ENCODE assay signal across 22 cellular contexts in genomic region chr20:2745936-2746635, GRCh38. TPM values are rescaled to one million over a fixed set of nuclear protein-coding genes. Genes with fewer than 3 reads are reported as not detected.
DNase-seq lines count a peak whose midpoint lies in the region; ATAC-seq and TF ChIP-seq lines count a peak whose summit lies in the region.
"Had no signal": no experiment of that assay in that cellular context is flagged by ENCODE, and none has a peak within 500 bp of the region (broad histone marks: within the 10 kb centered on the region; RNA-seq: fewer than 3 reads in every experiment).

No MANE protein-coding gene starts in this region.

- no peak overlapping the region for H3K4me3 Mint-ChIP-seq in naive thymus-derived CD4-positive, alpha-beta T cell
- H3K4me3 Mint-ChIP-seq: CD8-positive, alpha-beta T cell had no signal

- CTCF ChIA-PET in naive thymus-derived CD4-positive, alpha-beta T cell (lab: Charles Lee), result interaction anchor here (0.8 to 12.1 kb wide), 4 partner anchors 15 to 58 kb away, joined by 3 to 262 read pairs (median 83); no protein-coding TSS in a partner anchor

- no peak overlapping the region for H3K4me3 ChIP-seq in naive thymus-derived CD4-positive, alpha-beta T cell (ENCODE audit: low read length)
- no peak overlapping the region for H3K4me3 ChIP-seq in vagina
- H3K4me3 ChIP-seq: BLaER1, GM12878 had no signal

- peaks cover 0 to 39% (median 0%) of the 10 kb centered on the region in 5 donors for H3K27me3 Mint-ChIP-seq in naive thymus-derived CD4-positive, alpha-beta T cell

- no peak for TF ChIP-seq POLR2A in vagina (IDR thresholded peaks at IDR 0.05)

- no peak overlapping the region for H3K27ac ChIP-seq in naive thymus-derived CD4-positive, alpha-beta T cell (ENCODE audit: low read depth, low read length)
- H3K27ac ChIP-seq in vagina, result no peak overlapping the region
- H3K27ac ChIP-seq in substantia nigra (ENCODE audit: low read depth, low read length, poor library complexity, severe bottlenecking), result no peak overlapping the region
- H3K27ac ChIP-seq: BLaER1 had no signal

- H3K4me1 ChIP-seq in naive thymus-derived CD4-positive, alpha-beta T cell (ENCODE audit: control insufficient read depth in 2 of 2, insufficient read depth in 2 of 2, low read length in 2 of 2), result peaks cover 27 to 28% of the 10 kb centered on the region in 2 donors
- peaks cover 7% of the 10 kb centered on the region for H3K4me1 ChIP-seq in vagina

- POLR2A ChIA-PET in naive thymus-derived CD4-positive, alpha-beta T cell (lab: Charles Lee), result interaction anchor here (11.4 kb wide), 1 partner anchor 17 kb away, joined by 236 read pairs; no protein-coding TSS in a partner anchor

- TF ChIP-seq CTCF in vagina (IDR thresholded peaks at IDR 0.05), result no peak

- H3K27ac Mint-ChIP-seq in naive thymus-derived CD4-positive, alpha-beta T cell, result peak overlapping the region in 5 of 9 donors; percentile 4 to 54 (median 18)

- no peak for ATAC-seq in naive thymus-derived CD4-positive, alpha-beta T cell
- ATAC-seq: CD8-positive, alpha-beta T cell; GM12878; HCT116 had no signal

- H3K9me3 ChIP-seq in naive thymus-derived CD4-positive, alpha-beta T cell (ENCODE audit: control insufficient read depth in 2 of 3, low read length in 3 of 3), result no peaks in the 10 kb centered on the region
- no peaks in the 10 kb centered on the region for H3K9me3 ChIP-seq in vagina
- H3K9me3 ChIP-seq: BLaER1 had no signal

- peaks cover 0 to 1% (median 0%) of the 10 kb centered on the region in 5 donors for H3K36me3 Mint-ChIP-seq in naive thymus-derived CD4-positive, alpha-beta T cell
- H3K36me3 Mint-ChIP-seq: CD8-positive, alpha-beta T cell had no signal

- intact Hi-C loops in naive thymus-derived CD4-positive, alpha-beta T cell (cut with micrococcal nuclease), result no loop called here
- intact Hi-C loops in vagina (cut with DNase I), result no loop called here

- H3K27me3 ChIP-seq in naive thymus-derived CD4-positive, alpha-beta T cell (ENCODE audit: control insufficient read depth in 2 of 2, insufficient read depth in 2 of 2, low read length in 2 of 2), result no peaks in the 10 kb centered on the region
- no peaks in the 10 kb centered on the region for H3K27me3 ChIP-seq in vagina

- no peaks in the 10 kb centered on the region for H3K36me3 ChIP-seq in naive thymus-derived CD4-positive, alpha-beta T cell (ENCODE audit: control insufficient read depth in 2 of 3, insufficient read depth in 3 of 3, low read length in 3 of 3)
- H3K36me3 ChIP-seq in vagina, result no peaks in the 10 kb centered on the region
- H3K36me3 ChIP-seq: BLaER1 had no signal

- DNase-seq in activated effector memory CD4-positive, alpha-beta T cell treated with anti-CD3 and anti-CD28 coated beads, Interleukin-2, amount 50 U/mL, for 16 hours, result peak; percentile 58
- DNase-seq in activated effector memory CD4-positive, alpha-beta T cell treated with Interleukin-2 at 50 U/mL for 16 hours, result no peak
- DNase-seq in activated CD8-positive, alpha-beta memory T cell treated with anti-CD3 and anti-CD28 coated beads, Interleukin-2, amount 50 U/mL, for 48 hours, result peak; percentile 33
- DNase-seq in naive thymus-derived CD4-positive, alpha-beta T cell, result no peak
- peak; percentile 43 to 78 for DNase-seq in vagina (ENCODE audit: extremely low spot score in 2 of 2)
- DNase-seq in substantia nigra (lab: John Stamatoyannopoulos, UW), result no peak
- no peak for DNase-seq in SHP77 (lab: John Stamatoyannopoulos, UW)
- DNase-seq: DMS53, EL, NCI-H1092 treated with DMSO at 0.1 percent for 48 hours, NCI-H146, NCI-H2081, NCI-H2171 treated with DMSO at 0.1 percent for 48 hours, NCI-H446 treated with DMSO at 0.1 percent for 48 hours, NCI-H69, Right ventricle myocardium superior had no signal

- peaks cover 0 to 1% (median 0%) of the 10 kb centered on the region in 11 donors for H3K9me3 Mint-ChIP-seq in naive thymus-derived CD4-positive, alpha-beta T cell
- H3K9me3 Mint-ChIP-seq: CD8-positive, alpha-beta T cell had no signal

- peaks cover 29 to 36% (median 34%) of the 10 kb centered on the region in 7 donors for H3K4me1 Mint-ChIP-seq in naive thymus-derived CD4-positive, alpha-beta T cell

RNA-seq across cellular contexts. Expression of gene EBF4, which starts 53.5 kb away (rescaled TPM):
- total RNA-seq in naive thymus-derived CD4-positive, alpha-beta T cell, result 10 to 100 TPM in 1 of 5 experiments, 1 to 10 TPM in 4; 5.2 to 10.5 (median 7.7) TPM
- under 1 TPM; 0.09 to 0.33 TPM for polyA plus RNA-seq in naive thymus-derived CD4-positive, alpha-beta T cell
- 23.1 TPM for total RNA-seq in vagina
- polyA plus RNA-seq: GM12878 had no signal

RNA-seq across cellular contexts. Expression of gene CPXM1, which starts 54.3 kb away (rescaled TPM):
- total RNA-seq in naive thymus-derived CD4-positive, alpha-beta T cell, result 1 to 10 TPM in 2 of 5 experiments, under 1 TPM in 3; 0.19 to 1.8 (median 0.32) TPM
- under 1 TPM in 1 of 2 donors, not detected in 1; 0.12 TPM for polyA plus RNA-seq in naive thymus-derived CD4-positive, alpha-beta T cell
- 19.4 TPM for total RNA-seq in vagina
- total RNA-seq: LHCN-M2, OCI-LY7 had no signal

Comparison
In these comparisons a context has a peak if more than half of its experiments do, and no peak if none do; other contexts are left out.
1. DNase-seq: peak in activated effector memory CD4-positive, alpha-beta T cell treated with anti-CD3 and anti-CD28 coated beads, Interleukin-2, amount 50 U/mL, for 16 hours (single experiment), activated CD8-positive, alpha-beta memory T cell treated with anti-CD3 and anti-CD28 coated beads, Interleukin-2, amount 50 U/mL, for 48 hours (single experiment) and vagina (2 of 2); none in activated effector memory CD4-positive, alpha-beta T cell treated with Interleukin-2 at 50 U/mL for 16 hours (single experiment), naive thymus-derived CD4-positive, alpha-beta T cell (0 of 9), substantia nigra (0 of 49) and SHP77 (0 of 2).